ENCODE assay signal across 1 cellular context in genomic region chr1:155188268-155188667, GRCh38.
TF ChIP-seq lines count a peak whose summit lies in the region.

No MANE protein-coding gene starts in this region.

TF ChIP-seq in GM23338, 12 proteins besides CTCF, POLR2A, EP300 and RAD21:
- no peak for TF ChIP-seq CREB1 (CRISPR knock-in tag; IDR thresholded peaks at IDR 0.05; ENCODE audit: low read depth)
- no peak for TF ChIP-seq STAT1 (IDR thresholded peaks at IDR 0.05; ENCODE audit: unreplicated experiment)
- TF ChIP-seq POLR2AphosphoS5 (IDR thresholded peaks at IDR 0.05; ENCODE audit: low read depth): no peak
- TF ChIP-seq EZH2phosphoT487 (IDR thresholded peaks at IDR 0.05; ENCODE audit: unreplicated experiment): no peak
- TF ChIP-seq, protein P1, sequence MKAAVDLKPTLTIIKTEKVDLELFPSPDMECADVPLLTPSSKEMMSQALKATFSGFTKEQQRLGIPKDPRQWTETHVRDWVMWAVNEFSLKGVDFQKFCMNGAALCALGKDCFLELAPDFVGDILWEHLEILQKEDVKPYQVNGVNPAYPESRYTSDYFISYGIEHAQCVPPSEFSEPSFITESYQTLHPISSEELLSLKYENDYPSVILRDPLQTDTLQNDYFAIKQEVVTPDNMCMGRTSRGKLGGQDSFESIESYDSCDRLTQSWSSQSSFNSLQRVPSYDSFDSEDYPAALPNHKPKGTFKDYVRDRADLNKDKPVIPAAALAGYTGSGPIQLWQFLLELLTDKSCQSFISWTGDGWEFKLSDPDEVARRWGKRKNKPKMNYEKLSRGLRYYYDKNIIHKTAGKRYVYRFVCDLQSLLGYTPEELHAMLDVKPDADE (IDR thresholded peaks at IDR 0.05): no peak
- TF ChIP-seq EZH2 (IDR thresholded peaks at IDR 0.05; ENCODE audit: low read depth, unreplicated experiment): no peak
- no peak for TF ChIP-seq ZNF331 (CRISPR knock-in tag; IDR thresholded peaks at IDR 0.05; ENCODE audit: low read depth)
- TF ChIP-seq ZNF114 (CRISPR knock-in tag; IDR thresholded peaks at IDR 0.05): no peak
- TF ChIP-seq NANOG (IDR thresholded peaks at IDR 0.05; ENCODE audit: borderline replicate concordance): no peak
- no peak for TF ChIP-seq JUNB (IDR thresholded peaks at IDR 0.05; ENCODE audit: unreplicated experiment)
- TF ChIP-seq, protein P2, sequence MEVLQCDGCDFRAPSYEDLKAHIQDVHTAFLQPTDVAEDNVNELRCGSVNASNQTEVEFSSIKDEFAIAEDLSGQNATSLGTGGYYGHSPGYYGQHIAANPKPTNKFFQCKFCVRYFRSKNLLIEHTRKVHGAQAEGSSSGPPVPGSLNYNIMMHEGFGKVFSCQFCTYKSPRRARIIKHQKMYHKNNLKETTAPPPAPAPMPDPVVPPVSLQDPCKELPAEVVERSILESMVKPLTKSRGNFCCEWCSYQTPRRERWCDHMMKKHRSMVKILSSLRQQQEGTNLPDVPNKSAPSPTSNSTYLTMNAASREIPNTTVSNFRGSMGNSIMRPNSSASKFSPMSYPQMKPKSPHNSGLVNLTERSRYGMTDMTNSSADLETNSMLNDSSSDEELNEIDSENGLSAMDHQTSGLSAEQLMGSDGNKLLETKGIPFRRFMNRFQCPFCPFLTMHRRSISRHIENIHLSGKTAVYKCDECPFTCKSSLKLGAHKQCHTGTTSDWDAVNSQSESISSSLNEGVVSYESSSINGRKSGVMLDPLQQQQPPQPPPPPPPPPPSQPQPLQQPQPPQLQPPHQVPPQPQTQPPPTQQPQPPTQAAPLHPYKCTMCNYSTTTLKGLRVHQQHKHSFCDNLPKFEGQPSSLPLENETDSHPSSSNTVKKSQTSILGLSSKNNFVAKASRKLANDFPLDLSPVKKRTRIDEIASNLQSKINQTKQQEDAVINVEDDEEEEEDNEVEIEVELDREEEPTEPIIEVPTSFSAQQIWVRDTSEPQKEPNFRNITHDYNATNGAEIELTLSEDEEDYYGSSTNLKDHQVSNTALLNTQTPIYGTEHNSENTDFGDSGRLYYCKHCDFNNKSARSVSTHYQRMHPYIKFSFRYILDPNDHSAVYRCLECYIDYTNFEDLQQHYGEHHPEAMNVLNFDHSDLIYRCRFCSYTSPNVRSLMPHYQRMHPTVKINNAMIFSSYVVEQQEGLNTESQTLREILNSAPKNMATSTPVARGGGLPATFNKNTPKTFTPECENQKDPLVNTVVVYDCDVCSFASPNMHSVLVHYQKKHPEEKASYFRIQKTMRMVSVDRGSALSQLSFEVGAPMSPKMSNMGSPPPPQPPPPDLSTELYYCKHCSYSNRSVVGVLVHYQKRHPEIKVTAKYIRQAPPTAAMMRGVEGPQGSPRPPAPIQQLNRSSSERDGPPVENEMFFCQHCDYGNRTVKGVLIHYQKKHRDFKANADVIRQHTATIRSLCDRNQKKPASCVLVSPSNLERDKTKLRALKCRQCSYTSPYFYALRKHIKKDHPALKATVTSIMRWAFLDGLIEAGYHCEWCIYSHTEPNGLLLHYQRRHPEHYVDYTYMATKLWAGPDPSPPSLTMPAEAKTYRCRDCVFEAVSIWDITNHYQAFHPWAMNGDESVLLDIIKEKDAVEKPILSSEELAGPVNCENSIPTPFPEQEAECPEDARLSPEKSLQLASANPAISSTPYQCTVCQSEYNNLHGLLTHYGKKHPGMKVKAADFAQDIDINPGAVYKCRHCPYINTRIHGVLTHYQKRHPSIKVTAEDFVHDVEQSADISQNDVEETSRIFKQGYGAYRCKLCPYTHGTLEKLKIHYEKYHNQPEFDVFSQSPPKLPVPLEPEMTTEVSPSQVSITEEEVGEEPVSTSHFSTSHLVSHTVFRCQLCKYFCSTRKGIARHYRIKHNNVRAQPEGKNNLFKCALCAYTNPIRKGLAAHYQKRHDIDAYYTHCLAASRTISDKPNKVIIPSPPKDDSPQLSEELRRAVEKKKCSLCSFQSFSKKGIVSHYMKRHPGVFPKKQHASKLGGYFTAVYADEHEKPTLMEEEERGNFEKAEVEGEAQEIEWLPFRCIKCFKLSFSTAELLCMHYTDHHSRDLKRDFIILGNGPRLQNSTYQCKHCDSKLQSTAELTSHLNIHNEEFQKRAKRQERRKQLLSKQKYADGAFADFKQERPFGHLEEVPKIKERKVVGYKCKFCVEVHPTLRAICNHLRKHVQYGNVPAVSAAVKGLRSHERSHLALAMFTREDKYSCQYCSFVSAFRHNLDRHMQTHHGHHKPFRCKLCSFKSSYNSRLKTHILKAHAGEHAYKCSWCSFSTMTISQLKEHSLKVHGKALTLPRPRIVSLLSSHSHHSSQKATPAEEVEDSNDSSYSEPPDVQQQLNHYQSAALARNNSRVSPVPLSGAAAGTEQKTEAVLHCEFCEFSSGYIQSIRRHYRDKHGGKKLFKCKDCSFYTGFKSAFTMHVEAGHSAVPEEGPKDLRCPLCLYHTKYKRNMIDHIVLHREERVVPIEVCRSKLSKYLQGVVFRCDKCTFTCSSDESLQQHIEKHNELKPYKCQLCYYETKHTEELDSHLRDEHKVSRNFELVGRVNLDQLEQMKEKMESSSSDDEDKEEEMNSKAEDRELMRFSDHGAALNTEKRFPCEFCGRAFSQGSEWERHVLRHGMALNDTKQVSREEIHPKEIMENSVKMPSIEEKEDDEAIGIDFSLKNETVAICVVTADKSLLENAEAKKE (CRISPR knock-in tag; IDR thresholded peaks at IDR 0.05): no peak
